18 cellular contexts compared by ENCODE assay signal in the genomic region with DNA sequence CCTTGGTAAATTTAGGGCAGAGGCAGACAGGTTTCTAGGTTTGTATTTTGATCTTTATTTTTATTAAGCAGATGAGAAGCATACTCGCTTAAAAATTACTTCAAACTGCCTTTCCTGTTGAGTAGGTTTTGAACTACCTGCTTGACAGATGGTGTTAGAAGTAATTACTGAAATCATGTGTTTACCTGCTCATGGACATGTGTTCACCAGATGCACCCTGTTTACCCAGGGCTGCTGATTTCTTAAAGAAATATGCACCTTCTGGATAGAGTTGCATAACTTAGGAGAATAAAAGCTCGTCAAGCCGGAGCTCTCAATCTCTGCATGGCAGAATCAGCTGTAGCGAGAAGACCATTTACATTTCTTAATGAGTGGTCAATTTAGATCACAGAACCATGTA.
DNase-seq lines count a peak whose midpoint lies in the region; ATAC-seq and TF ChIP-seq lines count a peak whose summit lies in the region.
"Had no signal": no experiment of that assay in that cellular context is flagged by ENCODE, and none has a peak within 500 bp of the region (broad histone marks: within the 10 kb centered on the region; RNA-seq: fewer than 3 reads in every experiment).

No MANE protein-coding gene starts in this region.

- no peaks in the 10 kb centered on the region for H3K9me3 Mint-ChIP-seq in stimulated activated effector memory CD8-positive, alpha-beta T cell treated with anti-CD3 and anti-CD28 coated beads, Interleukin-12 subunit alpha, Interleukin-12 subunit beta, amount 100 ng/mL, for 72 hours
- H3K9me3 Mint-ChIP-seq: activated T-helper 2 cell treated with anti-CD3 and anti-CD28 coated beads, Interferon-gamma antibody, Interleukin-2, Interleukin-4, amounts not matched to agents 10 μg/mL and 5 μg/mL and 100 μg/mL, durations not matched to agents 14 hours and 24 hours and 36 hours; CD8-positive, alpha-beta memory T cell; T-helper 2 cell treated with Interferon-gamma antibody and Interleukin-4, amounts not matched to agents 5 μg/mL and 100 μg/mL, for 36 hours had no signal

- no peaks in the 10 kb centered on the region for H3K36me3 Mint-ChIP-seq in stimulated activated effector memory CD8-positive, alpha-beta T cell treated with anti-CD3 and anti-CD28 coated beads, Interleukin-12 subunit alpha, Interleukin-12 subunit beta, amount 100 ng/mL, for 72 hours

- 89% methylated on average over 4 of the region's 4 CpGs for WGBS in thymus
- 79 to 91% methylated on average over 4 of the region's 4 CpGs for WGBS in thyroid gland, 2 donors

- H3K36me3 ChIP-seq in thymus (ENCODE audit: control insufficient read depth, insufficient read depth): no peaks in the 10 kb centered on the region
- no peaks in the 10 kb centered on the region for H3K36me3 ChIP-seq in thyroid gland
- H3K36me3 ChIP-seq: ascending aorta, tibial nerve had no signal

- no peak for ATAC-seq in HG03457 (IDR thresholded peaks at IDR 0.05; ENCODE audit: unreplicated experiment)
- ATAC-seq in stimulated activated effector memory CD8-positive, alpha-beta T cell treated with anti-CD3 and anti-CD28 coated beads, Interleukin-12 subunit alpha, Interleukin-12 subunit beta, amount 100 ng/mL, for 72 hours: no peak

- H3K4me1 Mint-ChIP-seq in stimulated activated effector memory CD8-positive, alpha-beta T cell treated with anti-CD3 and anti-CD28 coated beads, Interleukin-12 subunit alpha, Interleukin-12 subunit beta, amount 100 ng/mL, for 72 hours: peaks cover 28% of the 10 kb centered on the region

- DNase-seq in NCI-H345 (lab: John Stamatoyannopoulos, UW): peak; percentile 53
- no peak for DNase-seq in NCI-H345 treated with DMSO at 0.1 percent for 48 hours (lab: John Stamatoyannopoulos, UW; ENCODE audit: unreplicated experiment)
- DNase-seq in NCI-H510A (lab: John Stamatoyannopoulos, UW): peak; percentile 45
- DNase-seq in cerebellar nuclear complex (lab: John Stamatoyannopoulos, UW): peak; percentile 82 to 88
- no peak for DNase-seq in thyroid gland
- no peak for DNase-seq in stimulated activated effector memory CD8-positive, alpha-beta T cell treated with anti-CD3 and anti-CD28 coated beads, Interleukin-12 subunit alpha, Interleukin-12 subunit beta, amount 100 ng/mL, for 72 hours (ENCODE audit: low spot score in 2 of 2)
- DNase-seq: activated CD4-positive, alpha-beta T cell treated with anti-CD3 and anti-CD28 coated beads, Interleukin-2, amount 50 U/mL, for 1 hour; CD8-positive, alpha-beta memory T cell; foreskin fibroblast; islet precursor cell had no signal

- H3K9me3 ChIP-seq in thymus (ENCODE audit: control insufficient read depth) (no peaks in the 10 kb centered on the region), thyroid gland (no peaks in the 10 kb centered on the region)
- H3K9me3 ChIP-seq: ascending aorta, tibial nerve had no signal

- H3K27ac ChIP-seq in thymus (ENCODE audit: low read depth): peak overlapping the region; percentile 52
- no peak overlapping the region for H3K27ac ChIP-seq in thyroid gland
- H3K27ac ChIP-seq: ascending aorta, parathyroid adenoma, tibial nerve had no signal

- no peak for TF ChIP-seq CTCF in thyroid gland (IDR thresholded peaks at IDR 0.05)

- TF ChIP-seq POLR2A in thyroid gland (IDR thresholded peaks at IDR 0.05): no peak

- no peak overlapping the region for H3K27ac Mint-ChIP-seq in stimulated activated effector memory CD8-positive, alpha-beta T cell treated with anti-CD3 and anti-CD28 coated beads, Interleukin-12 subunit alpha, Interleukin-12 subunit beta, amount 100 ng/mL, for 72 hours
- H3K27ac Mint-ChIP-seq: activated T-helper 2 cell treated with anti-CD3 and anti-CD28 coated beads, Interferon-gamma antibody, Interleukin-2, Interleukin-4, amounts not matched to agents 10 μg/mL and 5 μg/mL and 100 μg/mL, durations not matched to agents 14 hours and 24 hours and 36 hours; T-helper 2 cell treated with Interferon-gamma antibody and Interleukin-4, amounts not matched to agents 5 μg/mL and 100 μg/mL, for 36 hours had no signal

- H3K4me3 Mint-ChIP-seq in stimulated activated effector memory CD8-positive, alpha-beta T cell treated with anti-CD3 and anti-CD28 coated beads, Interleukin-12 subunit alpha, Interleukin-12 subunit beta, amount 100 ng/mL, for 72 hours: no peak overlapping the region
- H3K4me3 Mint-ChIP-seq: CD8-positive, alpha-beta memory T cell; T-helper 2 cell treated with Interferon-gamma antibody and Interleukin-4, amounts not matched to agents 5 μg/mL and 100 μg/mL, for 36 hours had no signal

- H3K27me3 ChIP-seq in thymus (ENCODE audit: control insufficient read depth, insufficient read depth) (no peaks in the 10 kb centered on the region), thyroid gland (no peaks in the 10 kb centered on the region)
- H3K27me3 ChIP-seq: ascending aorta, dorsolateral prefrontal cortex, tibial nerve had no signal

- H3K4me3 ChIP-seq in thymus (ENCODE audit: low read length) (no peak overlapping the region), thyroid gland (replicated peaks in 1 of 3) (no peak overlapping the region)
- H3K4me3 ChIP-seq: ascending aorta, dorsolateral prefrontal cortex, tibial nerve had no signal

- H3K4me1 ChIP-seq in thymus (ENCODE audit: control insufficient read depth, insufficient read depth, low read length): no peaks in the 10 kb centered on the region
- no peaks in the 10 kb centered on the region for H3K4me1 ChIP-seq in thyroid gland
- H3K4me1 ChIP-seq: ascending aorta had no signal

- intact Hi-C loops in thyroid gland (cut with DNase I): no loop called here

Comparison
In these comparisons a context has a peak if more than half of its experiments do, and no peak if none do; other contexts are left out.
1. DNase-seq: peak in NCI-H345 (single experiment), NCI-H510A (single experiment) and cerebellar nuclear complex (2 of 2); none in NCI-H345 treated with DMSO at 0.1 percent for 48 hours (single experiment), thyroid gland (0 of 2) and stimulated activated effector memory CD8-positive, alpha-beta T cell treated with anti-CD3 and anti-CD28 coated beads, Interleukin-12 subunit alpha, Interleukin-12 subunit beta, amount 100 ng/mL, for 72 hours (0 of 2).